ENCODE assay signal across 1 cellular context in genomic region chr2:120442923-120443571, GRCh38.
TF ChIP-seq lines count a peak whose summit lies in the region.

No MANE protein-coding gene starts in this region.

TF ChIP-seq in HepG2, 621 proteins besides CTCF, POLR2A, EP300 and RAD21 (continued from another document):
- TF ChIP-seq MAX (IDR thresholded peaks at IDR 0.05) (no peak), TRIM24 (CRISPR knock-in tag; IDR thresholded peaks at IDR 0.05) (no peak)
TF ChIP-seq in HepG2: peak in this region for 0.
